Comparison of ENCODE assay signal across 14 cellular contexts in the genomic region with DNA sequence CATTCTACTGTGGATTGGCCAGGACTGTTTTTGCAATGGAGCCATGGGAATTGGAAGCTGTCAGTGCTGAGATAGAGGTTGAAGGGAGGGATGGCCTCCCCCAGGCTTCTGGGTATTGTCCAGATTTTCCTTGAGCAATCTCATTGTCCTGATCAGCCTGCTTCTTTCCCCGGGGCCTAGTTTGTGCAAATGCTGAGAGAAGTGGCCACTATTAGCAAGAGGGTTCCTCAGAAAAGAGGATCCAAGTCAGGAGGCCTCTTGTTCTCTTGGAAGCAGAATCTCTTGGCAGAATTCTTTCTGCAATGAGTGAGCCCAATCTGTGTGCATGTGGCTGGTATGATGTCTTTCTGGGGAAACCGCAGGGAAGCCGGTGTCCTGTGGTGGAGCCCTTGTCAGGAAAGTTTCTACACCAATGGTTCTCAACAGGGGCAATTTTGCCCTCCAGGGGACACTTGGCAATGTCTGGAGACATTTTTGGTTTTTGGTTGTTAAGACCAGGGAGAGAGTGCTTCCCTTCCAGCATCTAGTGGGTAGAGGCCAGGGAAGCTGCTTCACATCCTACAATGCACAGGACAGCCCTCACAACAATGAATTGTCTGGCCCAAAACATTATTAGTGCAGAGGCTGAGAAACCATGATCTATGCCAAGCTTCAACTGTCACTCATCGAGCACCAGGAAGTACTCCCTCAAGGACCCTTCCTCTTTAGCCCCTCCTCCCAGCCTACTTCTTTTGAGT. TPM values are rescaled to one million over a fixed set of nuclear protein-coding genes. Genes with fewer than 3 reads are reported as not detected.
DNase-seq lines count a peak whose midpoint lies in the region; ATAC-seq and TF ChIP-seq lines count a peak whose summit lies in the region.
"Had no signal": no experiment of that assay in that cellular context is flagged by ENCODE, and none has a peak within 500 bp of the region (broad histone marks: within the 10 kb centered on the region; RNA-seq: fewer than 3 reads in every experiment).

No MANE protein-coding gene starts in this region.

- H3K18ac ChIP-seq in neuronal stem cell (ENCODE audit: low read length), result no peak overlapping the region

- no peak overlapping the region for H3K23ac ChIP-seq in neuronal stem cell (ENCODE audit: low read depth, low read length, poor library complexity)

- ATAC-seq in HG03097 (IDR thresholded peaks at IDR 0.05; ENCODE audit: low FRiP score, unreplicated experiment), result no peak
- no peak for ATAC-seq in HG03457 (IDR thresholded peaks at IDR 0.05; ENCODE audit: unreplicated experiment)

- no peaks in the 10 kb centered on the region for H3K36me3 ChIP-seq in neuronal stem cell (replicated peaks in 1 of 2; ENCODE audit: control insufficient read depth in 2 of 2, insufficient read depth in 2 of 2, low read length in 2 of 2)
- H3K36me3 ChIP-seq in tibial nerve, result no peaks in the 10 kb centered on the region
- H3K36me3 ChIP-seq: uterus had no signal

- no peak overlapping the region for H3K4ac ChIP-seq in neuronal stem cell (ENCODE audit: low read length)

- no CpG with 5 or more reads among the region's 4 CpGs for WGBS in neuronal stem cell (ENCODE audit: extremely low coverage in 2 of 2, insufficient read length in 2 of 2, insufficient replicate concordance in 1 of 2), 2 donors
- WGBS in tibial nerve, 2 donors, result 81 to 84% methylated on average over 4 of the region's 4 CpGs

- H3K4me3 ChIP-seq in neuronal stem cell (ENCODE audit: low read length in 2 of 2) (no peak overlapping the region), tibial nerve (no peak overlapping the region)
- H3K4me3 ChIP-seq: uterus had no signal

- no peak for TF ChIP-seq CTCF in tibial nerve (IDR thresholded peaks at IDR 0.05)

- no peak overlapping the region for H2AK5ac ChIP-seq in neuronal stem cell (ENCODE audit: low read depth, low read length)

- no peak overlapping the region for H3K27ac ChIP-seq in neuronal stem cell (replicated peaks; ENCODE audit: low read length)
- H3K27ac ChIP-seq in tibial nerve, result no peak overlapping the region
- H3K27ac ChIP-seq: uterus had no signal

- peak; percentile 24 for DNase-seq in CD1c-positive myeloid dendritic cell (ENCODE audit: extremely low spot score)
- peak; percentile 54 for DNase-seq in NCI-H69 (lab: John Stamatoyannopoulos, UW)
- DNase-seq in fibroblast of peridontal ligament (ENCODE audit: extremely low read depth), result peak; percentile 53
- DNase-seq in neuronal stem cell (ENCODE audit: low spot score), result no peak
- DNase-seq in tibial nerve (ENCODE audit: low spot score in 2 of 2), result no peak
- no peak for DNase-seq in stimulated activated CD4-positive, alpha-beta T cell treated with anti-CD3 and anti-CD28 coated beads, Interleukin-12 subunit alpha, Interleukin-12 subunit beta, amount 100 ng/mL, for 4 hours
- DNase-seq: activated CD4-positive, CD25-positive, alpha-beta regulatory T cell; activated T-cell treated with anti-CD3 and anti-CD28 coated beads, Interleukin-2, amount 50 U/mL, for 1 hour; effector memory CD4-positive, alpha-beta T cell; EL; uterus had no signal

- no peak overlapping the region for H3K4me2 ChIP-seq in neuronal stem cell (ENCODE audit: insufficient read depth, low read length, poor library complexity, severe bottlenecking)

- H4K91ac ChIP-seq in neuronal stem cell (ENCODE audit: low read depth, low read length, poor library complexity), result no peak overlapping the region

- H3K9me3 ChIP-seq in neuronal stem cell (replicated peaks in 1 of 2; ENCODE audit: control insufficient read depth in 2 of 2, insufficient read depth in 1 of 2, low read depth in 1 of 2, low read length in 2 of 2) (no peaks in the 10 kb centered on the region), tibial nerve (no peaks in the 10 kb centered on the region)
- H3K9me3 ChIP-seq: uterus had no signal

- TF ChIP-seq EP300 in tibial nerve (IDR thresholded peaks at IDR 0.05), result no peak

- H2BK12ac ChIP-seq in neuronal stem cell (ENCODE audit: low read length), result no peak overlapping the region

- H3K4me1 ChIP-seq in neuronal stem cell (ENCODE audit: control insufficient read depth in 2 of 2, insufficient read depth in 1 of 2, low read depth in 1 of 2, low read length in 2 of 2), result peaks cover 5% of the 10 kb centered on the region in 2 donors
- peaks cover 0 to 19% (median 0%) of the 10 kb centered on the region in 4 donors for H3K4me1 ChIP-seq in tibial nerve
- H3K4me1 ChIP-seq: uterus had no signal

- peak overlapping the region; percentile 61 for H2AFZ ChIP-seq in neuronal stem cell (ENCODE audit: low read length)

- H4K8ac ChIP-seq in neuronal stem cell (ENCODE audit: low read depth, low read length), result no peak overlapping the region

- H2BK15ac ChIP-seq in neuronal stem cell (ENCODE audit: low read length), result no peak overlapping the region

- H2BK120ac ChIP-seq in neuronal stem cell (ENCODE audit: low read depth, low read length), result no peak overlapping the region

- no peak for TF ChIP-seq POLR2A in tibial nerve (IDR thresholded peaks at IDR 0.05)

- no peaks in the 10 kb centered on the region for H3K27me3 ChIP-seq in neuronal stem cell (ENCODE audit: control insufficient read depth in 3 of 3, insufficient read depth in 3 of 3, low read depth in 1 of 3, low read length in 3 of 3)
- no peaks in the 10 kb centered on the region for H3K27me3 ChIP-seq in tibial nerve
- H3K27me3 ChIP-seq: uterus had no signal

- no peak overlapping the region for H2BK5ac ChIP-seq in neuronal stem cell (ENCODE audit: low read length)

- peaks cover 2% of the 10 kb centered on the region for H3K79me1 ChIP-seq in neuronal stem cell (ENCODE audit: low read depth, low read length)

- H3K14ac ChIP-seq in neuronal stem cell (ENCODE audit: low read length), result no peak overlapping the region

- H3K9ac ChIP-seq in neuronal stem cell (ENCODE audit: low read depth, low read length, poor library complexity), result no peak overlapping the region

RNA-seq across cellular contexts. Expression of a gene that starts 2.0 kb away (rescaled TPM):
- not detected for polyA plus RNA-seq in neuronal stem cell (2013, experiment 1 of 2)
- not detected for polyA plus RNA-seq in neuronal stem cell (2013, experiment 2 of 2)
- total RNA-seq in tibial nerve, result 10 to 100 TPM; 11.2 to 18.4 (median 14.7) TPM
- total RNA-seq: neural crest cell had no signal

Comparison
In these comparisons a context has a peak if more than half of its experiments do, and no peak if none do; other contexts are left out.
1. DNase-seq: peak in CD1c-positive myeloid dendritic cell (single experiment), NCI-H69 (single experiment) and fibroblast of peridontal ligament (single experiment); none in neuronal stem cell (single experiment), tibial nerve (0 of 2) and stimulated activated CD4-positive, alpha-beta T cell treated with anti-CD3 and anti-CD28 coated beads, Interleukin-12 subunit alpha, Interleukin-12 subunit beta, amount 100 ng/mL, for 4 hours (single experiment).